In genomic region chr4:79872738-79873137, GRCh38 we compare ENCODE assay signal across 22 cellular contexts.
DNase-seq lines count a peak whose midpoint lies in the region; ATAC-seq, FAIRE-seq and TF ChIP-seq lines count a peak whose summit lies in the region.
"Had no signal": no experiment of that assay in that cellular context is flagged by ENCODE, and none has a peak within 500 bp of the region (broad histone marks: within the 10 kb centered on the region; RNA-seq: fewer than 3 reads in every experiment).

No MANE protein-coding gene starts in this region.

- no peak overlapping the region for H3K4me3 ChIP-seq in mammary epithelial cell (replicated peaks in 1 of 3; ENCODE audit: insufficient read depth in 1 of 3, low read depth in 2 of 3, low read length in 3 of 3)
- H3K4me3 ChIP-seq in K562: no peak overlapping the region
- H3K4me3 ChIP-seq in PC-9: no peak overlapping the region

- H3K79me2 ChIP-seq in mammary epithelial cell (ENCODE audit: insufficient read depth, low read length) (no peaks in the 10 kb centered on the region), K562 (ENCODE audit: control insufficient read depth, insufficient read depth, low read length) (no peaks in the 10 kb centered on the region), PC-9 (ENCODE audit: low read depth) (no peaks in the 10 kb centered on the region)

- POLR2A ChIA-PET in MCF 10A (lab: Yijun Ruan, JAX): no interaction called here
- POLR2A ChIA-PET in K562 (lab: Yijun Ruan, JAX): no interaction called here
- POLR2A ChIA-PET in PC-9 (lab: Charles Lee; ENCODE audit: unreplicated experiment): no interaction called here

- 0% methylated on average over 1 of the region's 1 CpG for WGBS in mammary epithelial cell (ENCODE audit: low coverage, missing lambda C conversion rate)
- 41% methylated on average over 1 of the region's 1 CpG for WGBS in K562 (ENCODE audit: insufficient coverage, low coverage, missing lambda C conversion rate)

- dilution Hi-C loops in mammary epithelial cell (cut with HindIII; ENCODE audit: low sequenced_read_pairs): no loop called here

- no peak overlapping the region for H3K27ac Mint-ChIP-seq in MCF 10A (ENCODE audit: low read depth, unreplicated experiment)
- H3K27ac Mint-ChIP-seq in activated CD4-positive, alpha-beta T cell treated with anti-CD3 and anti-CD28 coated beads, Interleukin-2, amount 10 ng/mL, durations not matched to agents 24 days and 14 days: no peak overlapping the region
- H3K27ac Mint-ChIP-seq: CD8-positive, alpha-beta T cell; T-helper 17 cell had no signal

- no peak overlapping the region for H2AFZ ChIP-seq in mammary epithelial cell (ENCODE audit: low read depth, low read length)
- no peak overlapping the region for H2AFZ ChIP-seq in K562 (ENCODE audit: low read depth, low read length)
- H2AFZ ChIP-seq in PC-9: no peak overlapping the region

- no peaks in the 10 kb centered on the region for H3K9me3 Mint-ChIP-seq in MCF 10A (ENCODE audit: unreplicated experiment)
- no peaks in the 10 kb centered on the region for H3K9me3 Mint-ChIP-seq in activated CD4-positive, alpha-beta T cell treated with anti-CD3 and anti-CD28 coated beads, Interleukin-2, amount 10 ng/mL, durations not matched to agents 24 days and 14 days

- H3K9me2 ChIP-seq in PC-9 (ENCODE audit: insufficient read depth): no peaks in the 10 kb centered on the region

- H3K27me3 ChIP-seq in mammary epithelial cell (ENCODE audit: insufficient read depth, low read length): peaks cover 4% of the 10 kb centered on the region
- H3K27me3 ChIP-seq in K562 (ENCODE audit: control insufficient read depth in 2 of 2, insufficient read depth in 2 of 2, low read length in 2 of 2): no peaks in the 10 kb centered on the region
- no peaks in the 10 kb centered on the region for H3K27me3 ChIP-seq in PC-9 (ENCODE audit: insufficient read depth, low read depth)

- H3K4me3 Mint-ChIP-seq in MCF 10A (ENCODE audit: unreplicated experiment): no peak overlapping the region
- H3K4me3 Mint-ChIP-seq in activated CD4-positive, alpha-beta T cell treated with anti-CD3 and anti-CD28 coated beads, Interleukin-2, amount 10 ng/mL, durations not matched to agents 24 days and 14 days: no peak overlapping the region
- H3K4me3 Mint-ChIP-seq: CD8-positive, alpha-beta T cell; T-helper 17 cell had no signal

- in situ Hi-C loops in mammary epithelial cell (cut with MboI; ENCODE audit: low sequenced_read_pairs in 2 of 2) (no loop called here), K562 (cut with MboI) (no loop called here)

- no peaks in the 10 kb centered on the region for H3F3A ChIP-seq in PC-9 (ENCODE audit: insufficient read depth, low read depth)

- no peaks in the 10 kb centered on the region for H3K36me3 Mint-ChIP-seq in MCF 10A (ENCODE audit: insufficient read depth, unreplicated experiment)
- no peaks in the 10 kb centered on the region for H3K36me3 Mint-ChIP-seq in activated CD4-positive, alpha-beta T cell treated with anti-CD3 and anti-CD28 coated beads, Interleukin-2, amount 10 ng/mL, durations not matched to agents 24 days and 14 days (ENCODE audit: low read depth)
- H3K36me3 Mint-ChIP-seq: CD8-positive, alpha-beta T cell had no signal

- DNase-seq in mammary epithelial cell (peak; percentile 1), MCF 10A (ENCODE audit: unreplicated experiment) (no peak), NCI-H82 (lab: John Stamatoyannopoulos, UW) (peak; percentile 63), K562 (ENCODE audit: extremely low read depth in 1 of 4, low spot score in 3 of 4) (no peak), PC-9 (no peak), epidermal melanocyte (ENCODE audit: insufficient read length, low spot score) (no peak)
- no peak for DNase-seq in activated CD4-positive, alpha-beta T cell treated with anti-CD3 and anti-CD28 coated beads, Interleukin-2, amount 10 ng/mL, durations not matched to agents 24 days and 14 days
- DNase-seq: AML-193; C1 segment of cervical spinal cord; CD8-positive, alpha-beta T cell; NCI-H1417; NCI-H187 treated with DMSO at 0.1 percent for 48 hours; NCI-H2107; NCI-H226; Right ventricle myocardium superior; SW 1271; T-helper 17 cell had no signal

- TF ChIP-seq POLR2A in K562 (conservative IDR thresholded peaks at IDR 0.05): no peak

- no peaks in the 10 kb centered on the region for H3K4me1 Mint-ChIP-seq in MCF 10A (ENCODE audit: insufficient read depth, unreplicated experiment)
- H3K4me1 Mint-ChIP-seq in activated CD4-positive, alpha-beta T cell treated with anti-CD3 and anti-CD28 coated beads, Interleukin-2, amount 10 ng/mL, durations not matched to agents 24 days and 14 days: no peaks in the 10 kb centered on the region
- H3K4me1 Mint-ChIP-seq: T-helper 17 cell had no signal

- CTCF ChIA-PET in mammary epithelial cell (lab: Charles Lee; ENCODE audit: low non-redundant PET): no interaction called here
- CTCF ChIA-PET in MCF 10A (lab: Yijun Ruan, JAX): no interaction called here
- CTCF ChIA-PET in K562 (lab: Yijun Ruan, JAX; ENCODE audit: low intra/inter-chr PET ratio): interaction anchor here (0.7 kb wide), 1 partner anchor 8 kb away, joined by 4 read pairs; no protein-coding TSS in a partner anchor
- CTCF ChIA-PET in PC-9 (lab: Charles Lee): no interaction called here

- no peak for TF ChIP-seq EP300 in K562 (IDR thresholded peaks at IDR 0.05; ENCODE audit: low read length)

- H3K9me1 ChIP-seq in K562 (ENCODE audit: control insufficient read depth, insufficient read depth, low read length): no peaks in the 10 kb centered on the region

- H3K4me2 ChIP-seq in mammary epithelial cell (ENCODE audit: insufficient read depth, low read depth, low read length) (no peak overlapping the region), K562 (ENCODE audit: insufficient read depth, low read length) (no peak overlapping the region), PC-9 (no peak overlapping the region)
- H3K4me2 ChIP-seq: KMS-11 had no signal

- H3K27me3 Mint-ChIP-seq in MCF 10A (ENCODE audit: insufficient read depth, unreplicated experiment): no peaks in the 10 kb centered on the region
- H3K27me3 Mint-ChIP-seq in activated CD4-positive, alpha-beta T cell treated with anti-CD3 and anti-CD28 coated beads, Interleukin-2, amount 10 ng/mL, durations not matched to agents 24 days and 14 days: peaks cover 4% of the 10 kb centered on the region

- no peaks in the 10 kb centered on the region for H3K4me1 ChIP-seq in mammary epithelial cell (ENCODE audit: insufficient read depth, low read length)
- H3K4me1 ChIP-seq in K562 (replicated peaks in 1 of 2; ENCODE audit: control insufficient read depth in 2 of 2, insufficient read depth in 2 of 2, low read length in 2 of 2): no peaks in the 10 kb centered on the region; a peak in 1 of 5 replicates
- H3K4me1 ChIP-seq in PC-9 (replicated peaks; ENCODE audit: insufficient read depth): no peaks in the 10 kb centered on the region

- H3K9ac ChIP-seq in mammary epithelial cell (ENCODE audit: insufficient read depth, low read length): no peak overlapping the region
- H3K9ac ChIP-seq in K562 (ENCODE audit: insufficient read depth in 1 of 2, low read depth in 2 of 2, low read length in 2 of 2): no peak overlapping the region
- H3K9ac ChIP-seq: KMS-11 had no signal

- H3K27ac ChIP-seq in mammary epithelial cell (ENCODE audit: insufficient read depth, low read depth, low read length) (no peak overlapping the region), K562 (ENCODE audit: extremely low read depth, low read depth, low read length) (no peak overlapping the region), PC-9 (no peak overlapping the region)
- H3K27ac ChIP-seq: KMS-11 had no signal

- H3K36me3 ChIP-seq in mammary epithelial cell (ENCODE audit: insufficient read depth, low read length) (no peaks in the 10 kb centered on the region), K562 (ENCODE audit: control insufficient read depth, insufficient read depth, low read length) (no peaks in the 10 kb centered on the region), PC-9 (ENCODE audit: low read depth) (no peaks in the 10 kb centered on the region)

- no peak for FAIRE-seq in K562 (lab: Jason Lieb, UNC)
- FAIRE-seq: G401.6, GM12892, H1, HTR-8/SVneo had no signal

- H4K20me1 ChIP-seq in mammary epithelial cell (ENCODE audit: insufficient read depth, low read length) (no peaks in the 10 kb centered on the region), K562 (replicated peaks; ENCODE audit: control insufficient read depth, insufficient read depth, low read length) (no peaks in the 10 kb centered on the region), PC-9 (ENCODE audit: insufficient read depth) (no peaks in the 10 kb centered on the region)

- intact Hi-C loops in mammary epithelial cell (cut with micrococcal nuclease): no loop called here
- intact Hi-C loops in MCF 10A (cut with micrococcal nuclease): no loop called here
- intact Hi-C loops in K562 (cut with micrococcal nuclease): no loop called here
- intact Hi-C loops in PC-9 (cut with micrococcal nuclease; ENCODE audit: unreplicated experiment): no loop called here
- intact Hi-C loops in activated CD4-positive, alpha-beta T cell treated with anti-CD3 and anti-CD28 coated beads, Interleukin-2, amount 10 ng/mL, durations not matched to agents 24 days and 14 days (cut with micrococcal nuclease): no loop called here

- no peaks in the 10 kb centered on the region for H3K9me3 ChIP-seq in mammary epithelial cell (replicated peaks; ENCODE audit: insufficient read depth, low read length)
- 0 out of 2 replicates have a peak, but pooled peaks cover under 1% of the 10 kb centered on the region for H3K9me3 ChIP-seq in K562 (replicated peaks; ENCODE audit: control insufficient read depth, insufficient read depth, low read depth, low read length)
- H3K9me3 ChIP-seq in PC-9 (ENCODE audit: insufficient read depth, low read depth): no peaks in the 10 kb centered on the region

- TF ChIP-seq CTCF in mammary epithelial cell (conservative IDR thresholded peaks at IDR 0.05 in 1 of 2, IDR thresholded peaks at IDR 0.05 in 1 of 2; ENCODE audit: extremely low read depth in 1 of 2, insufficient read depth in 1 of 2, low read depth in 1 of 2, low read length in 2 of 2) (no peak), MCF 10A (IDR thresholded peaks at IDR 0.05; ENCODE audit: unreplicated experiment) (no peak), K562 (IDR thresholded peaks at IDR 0.05 in 2 of 3, conservative IDR thresholded peaks at IDR 0.05 in 1 of 3; ENCODE audit: insufficient read depth in 2 of 3, low read depth in 1 of 3, low read length in 3 of 3) (no peak), PC-9 (conservative IDR thresholded peaks at IDR 0.05) (no peak)

- ATAC-seq in K562: no peak
- ATAC-seq: CD8-positive, alpha-beta T cell; T-helper 17 cell had no signal

- BruUV-seq in mammary epithelial cell (replicated peaks; lab: Mats Ljungman, UMichigan): no TSS peak
- no TSS peak for BruUV-seq in MCF 10A (replicated peaks; lab: Mats Ljungman, UMichigan)
- BruUV-seq in K562 (replicated peaks; lab: Mats Ljungman, UMichigan): no TSS peak
- BruUV-seq in PC-9 (replicated peaks; lab: Mats Ljungman, UMichigan): no TSS peak

- no peak for TF ChIP-seq RAD21 in K562 (CRISPR knock-in tag; conservative IDR thresholded peaks at IDR 0.05 in 1 of 2, IDR thresholded peaks at IDR 0.05 in 1 of 2)

TF ChIP-seq in K562, 482 proteins besides CTCF, POLR2A, EP300 and RAD21:
- TF ChIP-seq ELF2 (CRISPR knock-in tag; IDR thresholded peaks at IDR 0.05) (no peak), ZNF316 (IDR thresholded peaks at IDR 0.05) (0 out of 2 replicates have a peak, but pooled peaks have one; percentile 25), ARHGAP35 (IDR thresholded peaks at IDR 0.05; ENCODE audit: partially characterized antibody) (no peak), FOS (IDR thresholded peaks at IDR 0.05; ENCODE audit: extremely low read depth, insufficient read length) (no peak)

Comparison
In these comparisons a context has a peak if more than half of its experiments do, and no peak if none do; other contexts are left out.
1. DNase-seq: peak in mammary epithelial cell (single experiment) and NCI-H82 (single experiment); none in MCF 10A (single experiment), K562 (0 of 4), PC-9 (0 of 2), epidermal melanocyte (single experiment) and activated CD4-positive, alpha-beta T cell treated with anti-CD3 and anti-CD28 coated beads, Interleukin-2, amount 10 ng/mL, durations not matched to agents 24 days and 14 days (single experiment).